2 cellular contexts compared by ENCODE assay signal in genomic region chr17:19766016-19766415, GRCh38.
TF ChIP-seq lines count a peak whose summit lies in the region.

No MANE protein-coding gene starts in this region.

TF ChIP-seq in GM23338, 12 proteins besides CTCF, POLR2A, EP300 and RAD21:
- no peak for TF ChIP-seq ZNF331 (CRISPR knock-in tag; IDR thresholded peaks at IDR 0.05; ENCODE audit: low read depth)
- no peak for TF ChIP-seq ETS1 (IDR thresholded peaks at IDR 0.05)
- TF ChIP-seq EZH2phosphoT487 (IDR thresholded peaks at IDR 0.05; ENCODE audit: unreplicated experiment), result no peak
- no peak for TF ChIP-seq ZNF462 (CRISPR knock-in tag; IDR thresholded peaks at IDR 0.05)
- no peak for TF ChIP-seq POLR2AphosphoS5 (IDR thresholded peaks at IDR 0.05; ENCODE audit: low read depth)
- TF ChIP-seq NANOG (IDR thresholded peaks at IDR 0.05; ENCODE audit: borderline replicate concordance), result no peak
- no peak for TF ChIP-seq JUNB (IDR thresholded peaks at IDR 0.05; ENCODE audit: unreplicated experiment)

TF ChIP-seq in H1, 55 proteins besides CTCF, POLR2A, EP300 and RAD21:
- TF ChIP-seq KDM4A (IDR thresholded peaks at IDR 0.05; ENCODE audit: low read depth, low read length, severe bottlenecking) (no peak), BCL11A (IDR thresholded peaks at IDR 0.05; ENCODE audit: low read depth in 2 of 2, low read length in 2 of 2) (no peak), POLR2AphosphoS5 (IDR thresholded peaks at IDR 0.05; ENCODE audit: low read depth, low read length) (no peak), MAFK (IDR thresholded peaks at IDR 0.05; ENCODE audit: low read depth, low read length) (no peak), USF2 (IDR thresholded peaks at IDR 0.05; ENCODE audit: low read length) (no peak)
